In genomic region chr7:49845626-49846025, GRCh38 we compare ENCODE assay signal across 29 cellular contexts.
"Had no signal": no experiment of that assay in that cellular context is flagged by ENCODE, and none has a peak within 500 bp of the region (broad histone marks: within the 10 kb centered on the region; RNA-seq: fewer than 3 reads in every experiment).

No MANE protein-coding gene starts in this region.

- DNase-seq: activated CD4-positive, alpha-beta T cell treated with anti-CD3 and anti-CD28 coated beads, Interleukin-2, amount 10 ng/mL, durations not matched to agents 7 days and 5 days; activated CD8-positive, alpha-beta memory T cell treated with anti-CD3 and anti-CD28 coated beads for 24 hours; activated effector memory CD4-positive, alpha-beta T cell treated with anti-CD3 and anti-CD28 coated beads, Interleukin-2, amount 50 U/mL, for 16 hours; activated naive CD4-positive, alpha-beta T cell treated with anti-CD3 and anti-CD28 coated beads for 36 hours; activated naive CD8-positive, alpha-beta T cell treated with anti-CD3 and anti-CD28 coated beads for 36 hours; adrenal gland; aorta; caudate nucleus; cortex of kidney; effector memory CD8-positive, alpha-beta T cell; head of caudate nucleus; mesendoderm; mucosa of descending colon; right cardiac atrium; stimulated activated CD4-positive, alpha-beta T cell treated with anti-CD3 and anti-CD28 coated beads, Interleukin-15, amount 100 ng/mL, for 24 hours; stimulated activated CD4-positive, alpha-beta T cell treated with anti-CD3 and anti-CD28 coated beads, Interleukin-2, amount 100 ng/mL, for 24 hours; stimulated activated naive B cell treated with anti-CD40 and anti-IgM and Interleukin-4, amounts not matched to agents 10 μg/mL and 1 μg/mL and 100 μg/mL, for 72 hours; stomach; T-helper 17 cell; T1000; tibial artery; upper lobe of right lung; WERI-Rb-1 had no signal

- H3K4me3 ChIP-seq: adrenal gland, gastroesophageal sphincter, lung, mucosa of descending colon, stomach, suprapubic skin, tibial artery, upper lobe of right lung had no signal

- H3K27me3 ChIP-seq: adrenal gland, stomach, suprapubic skin, tibial artery, upper lobe of right lung had no signal

- H3K4me1 ChIP-seq: adrenal gland, gastroesophageal sphincter, tibial artery, upper lobe of right lung had no signal

- ATAC-seq: activated CD4-positive, CD25-positive, alpha-beta regulatory T cell treated with anti-CD3 and anti-CD28 coated beads, Interleukin-2, amount 50 U/mL, for 24 hours; effector memory CD8-positive, alpha-beta T cell; gastroesophageal sphincter; left lobe of liver; mucosa of descending colon; natural killer cell treated with Interleukin-12 subunit alpha and Interleukin-12 subunit beta and Interleukin-15 and Interleukin-18, amount 100 ng/mL, for 72 hours; stimulated activated naive B cell treated with anti-CD40 and anti-IgM and Interleukin-4, amounts not matched to agents 10 μg/mL and 1 μg/mL and 100 μg/mL, for 72 hours; T-helper 17 cell; upper lobe of right lung had no signal

- H3K27ac ChIP-seq: adrenal gland, gastroesophageal sphincter, stomach, suprapubic skin, tibial artery, upper lobe of right lung, WERI-Rb-1 had no signal

- H3K9me3 ChIP-seq: adrenal gland, gastroesophageal sphincter, mucosa of descending colon, stomach, suprapubic skin, tibial artery, upper lobe of right lung had no signal

- H3K36me3 ChIP-seq: adrenal gland, gastroesophageal sphincter, stomach, suprapubic skin, tibial artery, upper lobe of right lung, WERI-Rb-1 had no signal
